Comparison of ENCODE assay signal across 9 cellular contexts in genomic region chr2:219430633-219431615, GRCh38. TPM values are rescaled to one million over a fixed set of nuclear protein-coding genes. Genes with fewer than 3 reads are reported as not detected.
A peak's percentile ranks its signal among the peaks of the same experiment; 100 is the strongest.
DNase-seq lines count a peak whose midpoint lies in the region; ATAC-seq and TF ChIP-seq lines count a peak whose summit lies in the region.
"Had no signal": no experiment of that assay in that cellular context is flagged by ENCODE, and none has a peak within 500 bp of the region (broad histone marks: within the 10 kb centered on the region; RNA-seq: fewer than 3 reads in every experiment).

No MANE protein-coding gene starts in this region.

- no peak overlapping the region for H3K27ac Mint-ChIP-seq in stimulated activated naive B cell treated with anti-CD40 and anti-IgM and Interleukin-4, amounts not matched to agents 10 μg/mL and 1 μg/mL and 100 μg/mL, for 72 hours

- peaks cover 39 to 54% of the 10 kb centered on the region in 2 donors for H3K27me3 Mint-ChIP-seq in stimulated activated naive B cell treated with anti-CD40 and anti-IgM and Interleukin-4, amounts not matched to agents 10 μg/mL and 1 μg/mL and 100 μg/mL, for 72 hours

- no peak overlapping the region for H3K4me3 ChIP-seq in RWPE2 (ENCODE audit: severe bottlenecking)
- H3K4me3 ChIP-seq: BLaER1 treated with 17β-estradiol and CSF1 and Interleukin-3, amounts not matched to agents 10 nM and 100 nM had no signal

- no peak overlapping the region for H3K4me3 Mint-ChIP-seq in stimulated activated naive B cell treated with anti-CD40 and anti-IgM and Interleukin-4, amounts not matched to agents 10 μg/mL and 1 μg/mL and 100 μg/mL, for 72 hours

- H3K27ac ChIP-seq in RWPE2 (ENCODE audit: poor library complexity, severe bottlenecking) (no peak overlapping the region), foreskin keratinocyte (no peak overlapping the region)
- H3K27ac ChIP-seq: BLaER1 treated with 17β-estradiol and CSF1 and Interleukin-3, amounts not matched to agents 10 nM and 100 nM had no signal

- H3K9me3 Mint-ChIP-seq in stimulated activated naive B cell treated with anti-CD40 and anti-IgM and Interleukin-4, amounts not matched to agents 10 μg/mL and 1 μg/mL and 100 μg/mL, for 72 hours = no peaks in the 10 kb centered on the region

- no peaks in the 10 kb centered on the region for H3K9me3 ChIP-seq in RWPE2 (ENCODE audit: severe bottlenecking)
- H3K9me3 ChIP-seq: BLaER1 treated with 17β-estradiol and CSF1 and Interleukin-3, amounts not matched to agents 10 nM and 100 nM had no signal

- TF ChIP-seq CTCF in RWPE2 (IDR thresholded peaks at IDR 0.05; ENCODE audit: poor library complexity, severe bottlenecking) (peak; percentile 69), foreskin keratinocyte (conservative IDR thresholded peaks at IDR 0.05) (peak; percentile 67)

- H3K27me3 ChIP-seq in RWPE2 (ENCODE audit: insufficient read depth, poor library complexity, severe bottlenecking) = no peaks in the 10 kb centered on the region
- H3K27me3 ChIP-seq in foreskin keratinocyte = peaks cover 26% of the 10 kb centered on the region

- no peaks in the 10 kb centered on the region for H3K4me1 Mint-ChIP-seq in stimulated activated naive B cell treated with anti-CD40 and anti-IgM and Interleukin-4, amounts not matched to agents 10 μg/mL and 1 μg/mL and 100 μg/mL, for 72 hours

- DNase-seq in NCI-H1105 treated with DMSO at 0.1 percent for 48 hours (lab: John Stamatoyannopoulos, UW) (peak; percentile 6), NCI-H1105 (lab: John Stamatoyannopoulos, UW) (no peak), RWPE2 (ENCODE audit: low spot score) (no peak), foreskin keratinocyte (no peak)
- no peak for DNase-seq in stimulated activated naive B cell treated with anti-CD40 and anti-IgM and Interleukin-4, amounts not matched to agents 10 μg/mL and 1 μg/mL and 100 μg/mL, for 72 hours

- H3K36me3 ChIP-seq in RWPE2 (ENCODE audit: low read depth) = no peaks in the 10 kb centered on the region
- H3K36me3 ChIP-seq: BLaER1 treated with 17β-estradiol and CSF1 and Interleukin-3, amounts not matched to agents 10 nM and 100 nM had no signal

- H3K4me1 ChIP-seq in RWPE2 (ENCODE audit: insufficient read depth, poor library complexity, severe bottlenecking) (no peaks in the 10 kb centered on the region), foreskin keratinocyte (no peaks in the 10 kb centered on the region)

- no peaks in the 10 kb centered on the region for H3K36me3 Mint-ChIP-seq in stimulated activated naive B cell treated with anti-CD40 and anti-IgM and Interleukin-4, amounts not matched to agents 10 μg/mL and 1 μg/mL and 100 μg/mL, for 72 hours

- peak; percentile 88 for ATAC-seq in RWPE2 (ENCODE audit: low read depth)
- peak; percentile 47 for ATAC-seq in foreskin keratinocyte
- peak; percentile 42 for ATAC-seq in stimulated activated naive B cell treated with anti-CD40 and anti-IgM and Interleukin-4, amounts not matched to agents 10 μg/mL and 1 μg/mL and 100 μg/mL, for 72 hours (replicated peaks)
- no peak for ATAC-seq in HG02763 (IDR thresholded peaks at IDR 0.05; ENCODE audit: unreplicated experiment)
- ATAC-seq in HG03159 (IDR thresholded peaks at IDR 0.05; ENCODE audit: unreplicated experiment) = no peak
- ATAC-seq in HG03460 (IDR thresholded peaks at IDR 0.05; ENCODE audit: unreplicated experiment) = no peak

RNA-seq across cellular contexts. Expression of gene SPEG, which starts 3.7 kb away (rescaled TPM):
- total RNA-seq in foreskin keratinocyte = 24.9 and 32.6 TPM in 2 replicates
- polyA plus RNA-seq in foreskin keratinocyte = 27.4 and 28.7 TPM in 2 replicates

RNA-seq across cellular contexts. Expression of gene DES, which starts 12.7 kb away (rescaled TPM):
- total RNA-seq in foreskin keratinocyte = not detected in 2 replicates
- 0.03 TPM in 1 of 2 replicates, not detected in the other for polyA plus RNA-seq in foreskin keratinocyte

RNA-seq across cellular contexts. Expression of gene DNPEP, which starts 43.2 kb away (rescaled TPM):
- total RNA-seq in foreskin keratinocyte = 59.9 and 64.0 TPM in 2 replicates
- polyA plus RNA-seq in foreskin keratinocyte = 55.2 and 59.0 TPM in 2 replicates

Comparison
In these comparisons a context has a peak if more than half of its experiments do, and no peak if none do; other contexts are left out.
1. ATAC-seq: peak in RWPE2 (single experiment), foreskin keratinocyte (single experiment) and stimulated activated naive B cell treated with anti-CD40 and anti-IgM and Interleukin-4, amounts not matched to agents 10 μg/mL and 1 μg/mL and 100 μg/mL, for 72 hours (2 of 2); none in HG02763 (single experiment), HG03159 (single experiment) and HG03460 (single experiment).